ENCODE assay signal across 28 cellular contexts in the genomic region with DNA sequence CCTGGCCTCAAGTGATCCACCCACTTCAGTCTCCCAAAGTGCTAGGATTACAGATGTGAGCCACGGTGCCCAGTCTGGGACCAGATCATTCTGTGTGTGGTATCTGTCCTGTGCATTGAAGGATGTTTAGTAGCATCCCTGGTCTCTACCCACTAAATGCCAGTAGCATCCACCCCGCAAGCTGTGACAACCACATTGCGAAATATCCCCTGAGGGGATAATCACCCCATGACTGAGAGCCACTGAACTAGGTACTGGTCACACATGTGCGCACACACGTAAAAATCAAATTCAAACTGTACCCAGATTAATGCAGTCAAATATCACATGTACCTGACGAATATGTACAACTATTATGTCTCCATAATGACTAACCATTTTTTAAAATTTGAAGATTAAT. TPM values are rescaled to one million over a fixed set of nuclear protein-coding genes. Genes with fewer than 3 reads are reported as not detected.
"Had no signal": no experiment of that assay in that cellular context is flagged by ENCODE, and none has a peak within 500 bp of the region (broad histone marks: within the 10 kb centered on the region; RNA-seq: fewer than 3 reads in every experiment).

No MANE protein-coding gene starts in this region.

- H3K27ac ChIP-seq: colonic mucosa, epithelial cell of prostate, gastrocnemius medialis, lower lobe of right lung, neutrophil, pancreas, thoracic aorta, tibial nerve, upper lobe of left lung had no signal

- H3K4me3 ChIP-seq: colonic mucosa, gastrocnemius medialis, lower lobe of right lung, pancreas, smooth muscle cell, thoracic aorta, tibial nerve, upper lobe of left lung had no signal

- H3K4me1 ChIP-seq: colonic mucosa, gastrocnemius medialis, lower lobe of right lung, pancreas, upper lobe of left lung had no signal

- DNase-seq: colonic mucosa; effector CD8-positive, alpha-beta T cell; endodermal cell; foreskin fibroblast; gastrocnemius medialis; head of caudate nucleus; left ventricle myocardium superior; lower lobe of right lung; natural killer cell; pancreas; stimulated activated CD4-positive, alpha-beta T cell treated with anti-CD3 and anti-CD28 coated beads, Interleukin-12 subunit alpha, Interleukin-12 subunit beta, amount 100 ng/mL, for 4 hours; stimulated activated CD4-positive, alpha-beta T cell treated with anti-CD3 and anti-CD28 coated beads, Interleukin-1b, Interleukin-23, amount 100 ng/mL, for 48 hours; stimulated activated CD4-positive, alpha-beta T cell treated with anti-CD3 and anti-CD28 coated beads, Interleukin-4, amount 100 ng/mL, for 1 hour; stimulated activated naive CD8-positive, alpha-beta T cell treated with anti-CD3 and anti-CD28 coated beads, Interleukin-15, Interleukin-2, amounts not matched to agents 100 U/mL and 50 U/mL, for 24 hours; upper lobe of left lung had no signal

- H3K4me2 ChIP-seq: smooth muscle cell had no signal

- ATAC-seq: esophagus mucosa; gastrocnemius medialis; left ventricle myocardium superior; lower lobe of right lung; natural killer cell; pancreas; sciatic nerve; stimulated activated effector memory CD8-positive, alpha-beta T cell treated with anti-CD3 and anti-CD28 coated beads, Interleukin-12 subunit alpha, Interleukin-12 subunit beta, amount 100 ng/mL, for 72 hours; stimulated activated naive CD8-positive, alpha-beta T cell treated with anti-CD3 and anti-CD28 coated beads, Interleukin-15, Interleukin-2, amounts not matched to agents 100 U/mL and 50 U/mL, for 24 hours had no signal

- H3K9me3 ChIP-seq: colonic mucosa, gastrocnemius medialis, lower lobe of right lung, neutrophil, pancreas, thoracic aorta, tibial nerve, upper lobe of left lung had no signal

- H3K27me3 ChIP-seq: colonic mucosa, gastrocnemius medialis, neutrophil, pancreas, tibial nerve, upper lobe of left lung had no signal

- H3K36me3 ChIP-seq: colonic mucosa, gastrocnemius medialis, lower lobe of right lung, neutrophil, pancreas, thoracic aorta, tibial nerve, upper lobe of left lung had no signal

RNA-seq across cellular contexts. Expression of a gene that starts 35.8 kb away (rescaled TPM):
- total RNA-seq: esophagus mucosa, gastrocnemius medialis, left ventricle myocardium superior, lower lobe of right lung, mesenteric fat pad, mononuclear cell, omental fat pad, sciatic nerve, smooth muscle cell, thoracic aorta, tibial nerve had no signal
- polyA plus RNA-seq: keratinocyte, neural cell, smooth muscle cell had no signal
